ENCODE assay signal across 17 cellular contexts in genomic region chr5:105952875-105953274, GRCh38.
A peak's percentile ranks its signal among the peaks of the same experiment; 100 is the strongest.
DNase-seq lines count a peak whose midpoint lies in the region; ATAC-seq and TF ChIP-seq lines count a peak whose summit lies in the region.
"Had no signal": no experiment of that assay in that cellular context is flagged by ENCODE, and none has a peak within 500 bp of the region (broad histone marks: within the 10 kb centered on the region; RNA-seq: fewer than 3 reads in every experiment).

No MANE protein-coding gene starts in this region.

- no peak for TF ChIP-seq CTCF in A673 (conservative IDR thresholded peaks at IDR 0.05; ENCODE audit: low read depth, low read length)
- TF ChIP-seq CTCF in choroid plexus epithelial cell (conservative IDR thresholded peaks at IDR 0.05; ENCODE audit: low read depth, low read length), result no peak

- CTCF ChIA-PET in A673 (lab: Charles Lee), result no interaction called here

- H3K4me3 ChIP-seq in A673 (ENCODE audit: low read depth, low read length, poor library complexity, severe bottlenecking) (no peak overlapping the region), choroid plexus epithelial cell (ENCODE audit: low read depth, low read length) (no peak overlapping the region), H7 (ENCODE audit: insufficient read depth, low read depth, low read length) (no peak overlapping the region), right cardiac atrium (ENCODE audit: low read length) (no peak overlapping the region)
- H3K4me3 ChIP-seq: lower lobe of right lung, upper lobe of right lung had no signal

- H3K36me3 ChIP-seq in A673 (ENCODE audit: insufficient read depth, low read length, poor library complexity, severe bottlenecking) (no peaks in the 10 kb centered on the region), H7 (replicated peaks; ENCODE audit: control insufficient read depth, insufficient read depth, low read length) (no peaks in the 10 kb centered on the region)
- H3K36me3 ChIP-seq: lower lobe of right lung, upper lobe of right lung had no signal

- DNase-seq in A673 (ENCODE audit: low spot score) (peak; percentile 91), NCI-H1105 (lab: John Stamatoyannopoulos, UW) (peak; percentile 87), NCI-H2227 treated with DMSO at 0.1 percent for 48 hours (lab: John Stamatoyannopoulos, UW) (peak; percentile 76), choroid plexus epithelial cell (ENCODE audit: low read depth) (peak; percentile 77), H7 (no peak), dedifferentiated amniotic fluid mesenchymal stem cell (ENCODE audit: extremely low spot score) (no peak), HuH-7.5 (ENCODE audit: low spot score) (no peak), right cardiac atrium (no peak)
- DNase-seq: activated CD4-positive, CD25-positive, alpha-beta regulatory T cell; activated T-cell treated with anti-CD3 and anti-CD28 coated beads, Interleukin-2, amount 50 U/mL, for 24 hours; aorta; lower lobe of right lung; nucleus accumbens; stimulated activated CD4-positive, alpha-beta T cell treated with anti-CD3 and anti-CD28 coated beads, Interleukin-15, amount 100 ng/mL, for 24 hours; stimulated activated CD8-positive, alpha-beta memory T cell treated with anti-CD3 and anti-CD28 coated beads, Interleukin-4, amount 100 ng/mL, for 48 hours; upper lobe of right lung had no signal

- 69% methylated on average over 3 of the region's 3 CpGs for WGBS in right cardiac atrium

- BruUV-seq in A673 (replicated peaks; lab: Mats Ljungman, UMichigan), result no TSS peak

- H3K4me1 ChIP-seq in A673 (ENCODE audit: insufficient read depth, low read length, poor library complexity, severe bottlenecking) (peaks cover 26% of the 10 kb centered on the region), right cardiac atrium (ENCODE audit: control insufficient read depth, insufficient read depth, low read length) (no peaks in the 10 kb centered on the region)
- H3K4me1 ChIP-seq: lower lobe of right lung, upper lobe of right lung had no signal

- H3K9me3 ChIP-seq in A673 (ENCODE audit: low read depth, low read length, poor library complexity, severe bottlenecking) (no peaks in the 10 kb centered on the region), right cardiac atrium (ENCODE audit: control insufficient read depth, low read length) (no peaks in the 10 kb centered on the region)
- H3K9me3 ChIP-seq: lower lobe of right lung, upper lobe of right lung had no signal

- POLR2A ChIA-PET in A673 (lab: Charles Lee; ENCODE audit: low non-redundant PET), result no interaction called here

- ATAC-seq in right cardiac atrium, result no peak
- ATAC-seq: HCT116, lower lobe of right lung, upper lobe of right lung had no signal

- H3K27me3 ChIP-seq in A673 (replicated peaks; ENCODE audit: insufficient read depth, low read depth, low read length, poor library complexity) (no peaks in the 10 kb centered on the region), H7 (ENCODE audit: control insufficient read depth, insufficient read depth, low read length) (no peaks in the 10 kb centered on the region), right cardiac atrium (ENCODE audit: control insufficient read depth, insufficient read depth) (no peaks in the 10 kb centered on the region)
- H3K27me3 ChIP-seq: upper lobe of right lung had no signal

- intact Hi-C loops in A673 (cut with micrococcal nuclease; ENCODE audit: unreplicated experiment), result no loop called here
- intact Hi-C loops in right cardiac atrium (cut with DNase I), result no loop called here

- H3K27ac ChIP-seq in A673 (ENCODE audit: low read depth, low read length, poor library complexity, severe bottlenecking) (peak overlapping the region; percentile 24), right cardiac atrium (ENCODE audit: low read length) (no peak overlapping the region)
- H3K27ac ChIP-seq: lower lobe of right lung, upper lobe of right lung had no signal

Comparison
In these comparisons a context has a peak if more than half of its experiments do, and no peak if none do; other contexts are left out.
1. DNase-seq: peak in A673 (single experiment), NCI-H1105 (single experiment), NCI-H2227 treated with DMSO at 0.1 percent for 48 hours (single experiment) and choroid plexus epithelial cell (single experiment); none in H7 (single experiment), dedifferentiated amniotic fluid mesenchymal stem cell (single experiment), HuH-7.5 (single experiment) and right cardiac atrium (0 of 3).